In genomic region chr12:113154351-113154973, GRCh38 we compare ENCODE assay signal across 9 cellular contexts. TPM values are rescaled to one million over a fixed set of nuclear protein-coding genes. Genes with fewer than 3 reads are reported as not detected.
A peak's percentile ranks its signal among the peaks of the same experiment; 100 is the strongest.
DNase-seq lines count a peak whose midpoint lies in the region; ATAC-seq and TF ChIP-seq lines count a peak whose summit lies in the region.
"Had no signal": no experiment of that assay in that cellular context is flagged by ENCODE, and none has a peak within 500 bp of the region (broad histone marks: within the 10 kb centered on the region; RNA-seq: fewer than 3 reads in every experiment).

No MANE protein-coding gene starts in this region.

- H3K9me3 ChIP-seq in Peyer's patch (no peaks in the 10 kb centered on the region), esophagus muscularis mucosa (no peaks in the 10 kb centered on the region)

- no peak overlapping the region for H3K9ac ChIP-seq in rectal smooth muscle tissue (ENCODE audit: low read length)

- peaks cover 0 to 25% (median 10%) of the 10 kb centered on the region in 4 donors for H3K4me1 ChIP-seq in Peyer's patch
- peaks cover 18 to 34% (median 32%) of the 10 kb centered on the region in 4 donors for H3K4me1 ChIP-seq in esophagus muscularis mucosa
- H3K4me1 ChIP-seq in rectal smooth muscle tissue (ENCODE audit: control insufficient read depth, insufficient read depth, low read length): no peaks in the 10 kb centered on the region

- TF ChIP-seq POLR2A in Peyer's patch (IDR thresholded peaks at IDR 0.05) (no peak), esophagus muscularis mucosa (IDR thresholded peaks at IDR 0.05; ENCODE audit: low read depth) (no peak)

- 4% methylated on average over 9 of the region's 51 CpGs for WGBS in esophagus muscularis mucosa

- H3K4me3 ChIP-seq in Peyer's patch (peak overlapping the region in 3 of 4 donors; percentile 29 to 39 (median 36)), esophagus muscularis mucosa (peak overlapping the region in 3 of 4 donors; percentile 2 to 26 (median 17)), rectal smooth muscle tissue (ENCODE audit: low read length) (peak overlapping the region; percentile 35)

- ATAC-seq in HG03354 (IDR thresholded peaks at IDR 0.05; ENCODE audit: poor library complexity, severe bottlenecking, unreplicated experiment) (no peak), HG03457 (IDR thresholded peaks at IDR 0.05; ENCODE audit: unreplicated experiment) (no peak), GM18873 (IDR thresholded peaks at IDR 0.05; ENCODE audit: low FRiP score, unreplicated experiment) (no peak)

- no peak for TF ChIP-seq EP300 in esophagus muscularis mucosa (IDR thresholded peaks at IDR 0.05)

- DNase-seq in NCI-H1417 (lab: John Stamatoyannopoulos, UW): peak in 2 of 3 experiments; percentile 32 to 46
- DNase-seq in NCI-H1417 treated with DMSO at 0.1 percent for 48 hours (lab: John Stamatoyannopoulos, UW): no peak
- peak in 1 of 3 donors; percentile 23 for DNase-seq in Peyer's patch
- no peak for DNase-seq in esophagus muscularis mucosa (ENCODE audit: extremely low spot score)

- H3K27me3 ChIP-seq in Peyer's patch: peaks cover 0 to 10% of the 10 kb centered on the region in 2 donors
- H3K27me3 ChIP-seq in esophagus muscularis mucosa: peaks cover 0 to 84% (median 25%) of the 10 kb centered on the region in 4 donors
- H3K27me3 ChIP-seq in rectal smooth muscle tissue (ENCODE audit: control insufficient read depth, insufficient read depth, low read length): peaks cover 17% of the 10 kb centered on the region

- H3K36me3 ChIP-seq in Peyer's patch (peaks cover 0 to 19% (median 0%) of the 10 kb centered on the region in 3 donors), esophagus muscularis mucosa (peaks cover 9 to 24% (median 23%) of the 10 kb centered on the region in 4 donors), rectal smooth muscle tissue (ENCODE audit: control insufficient read depth, insufficient read depth, low read length) (peaks cover 14% of the 10 kb centered on the region)

- intact Hi-C loops in esophagus muscularis mucosa (cut with DNase I): loop anchor here (5.0 kb wide), 1 partner anchor 107 kb away; no protein-coding TSS in a partner anchor

- H3K27ac ChIP-seq in Peyer's patch (no peak overlapping the region), esophagus muscularis mucosa (replicated peaks in 1 of 4) (no peak overlapping the region), rectal smooth muscle tissue (ENCODE audit: low read depth, low read length) (no peak overlapping the region)

- TF ChIP-seq CTCF in Peyer's patch (IDR thresholded peaks at IDR 0.05): no peak
- no peak for TF ChIP-seq CTCF in esophagus muscularis mucosa (IDR thresholded peaks at IDR 0.05)

RNA-seq across cellular contexts. Expression of gene CFAP73, which starts 4.9 kb away (rescaled TPM):
- total RNA-seq in Peyer's patch (not detected), esophagus muscularis mucosa (not detected)
- total RNA-seq: dermis microvascular lymphatic vessel endothelial cell had no signal

RNA-seq across cellular contexts. Expression of gene RASAL1, which starts 18.9 kb away (rescaled TPM):
- total RNA-seq in Peyer's patch (1 to 10 TPM in 3 of 4 donors, under 1 TPM in 1; 0.85 to 4.4 (median 3.9) TPM), esophagus muscularis mucosa (under 1 TPM in 1 of 4 donors, not detected in 3; 0.17 TPM)
- total RNA-seq: dermis microvascular lymphatic vessel endothelial cell had no signal

RNA-seq across cellular contexts. Expression of gene DDX54, which starts 30.8 kb away (rescaled TPM):
- 100 to 1,000 TPM in 1 of 4 donors, 10 to 100 TPM in 3; 62.0 to 126 (median 66.5) TPM for total RNA-seq in Peyer's patch
- 10 to 100 TPM; 29.1 to 59.6 (median 52.7) TPM for total RNA-seq in esophagus muscularis mucosa

RNA-seq across cellular contexts. Expression of gene RITA1, which starts 31.1 kb away (rescaled TPM):
- 10 to 100 TPM in 3 of 4 donors, 1 to 10 TPM in 1; 5.0 to 36.6 (median 33.4) TPM for total RNA-seq in Peyer's patch
- 10 to 100 TPM; 12.3 to 21.4 (median 16.2) TPM for total RNA-seq in esophagus muscularis mucosa

Comparison
In these comparisons a context has a peak if more than half of its experiments do, and no peak if none do; other contexts are left out.
1. DNase-seq: peak in NCI-H1417 (2 of 3); none in NCI-H1417 treated with DMSO at 0.1 percent for 48 hours (single experiment) and esophagus muscularis mucosa (single experiment).
2. Peak in every context shown above with its lines, with median percentiles within 50 percentile points of each other: H3K4me3 ChIP-seq.